Comparison of ENCODE assay signal across 24 cellular contexts in the genomic region with DNA sequence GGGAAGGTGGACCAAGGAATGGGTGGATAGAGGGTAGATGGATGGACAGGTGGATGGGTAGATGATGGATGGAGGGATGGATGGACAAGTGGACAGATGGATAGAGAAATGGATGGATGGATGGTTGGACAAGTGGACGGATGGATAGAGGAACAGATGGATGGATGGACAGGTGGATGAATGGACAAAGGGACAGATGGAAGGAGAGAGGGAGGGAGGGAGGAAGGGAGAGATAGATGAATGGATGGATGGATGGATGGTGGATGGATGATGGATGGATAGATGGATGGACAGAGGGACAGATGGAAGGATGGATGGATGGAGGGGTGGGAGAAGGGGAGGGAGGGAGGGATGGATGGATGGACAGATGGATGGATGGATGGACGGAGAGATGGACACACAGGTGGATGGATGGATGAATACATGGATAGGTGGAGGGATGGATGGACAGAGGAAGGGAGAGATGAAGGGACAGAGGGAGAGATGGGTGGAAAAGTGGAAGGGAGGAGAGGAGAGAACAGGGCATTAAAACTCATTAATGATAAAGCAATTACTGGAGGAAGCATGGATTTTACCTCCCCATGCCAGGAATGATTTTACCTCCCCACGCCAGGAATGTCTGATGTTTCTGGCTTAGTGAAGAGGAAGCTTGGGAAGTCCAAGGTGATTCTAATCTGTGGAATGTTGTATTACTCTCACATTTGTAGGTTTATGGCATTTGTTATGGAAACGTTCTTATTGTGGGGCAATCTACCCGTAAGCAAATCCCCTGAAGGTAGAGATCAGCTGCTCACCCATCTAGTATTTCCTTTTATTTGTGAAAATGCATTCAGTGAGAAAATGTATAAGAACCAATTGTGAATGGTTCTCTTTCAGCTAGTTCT.
"Had no signal": no experiment of that assay in that cellular context is flagged by ENCODE, and none has a peak within 500 bp of the region (broad histone marks: within the 10 kb centered on the region; RNA-seq: fewer than 3 reads in every experiment).

No MANE protein-coding gene starts in this region.

- H3K27ac ChIP-seq: body of pancreas, sigmoid colon, testis, uterus had no signal

- H3K9me3 ChIP-seq: body of pancreas, sigmoid colon, testis, uterus had no signal

- DNase-seq: activated CD4-positive, alpha-beta memory T cell treated with anti-CD3 and anti-CD28 coated beads for 36 hours; activated CD4-positive, alpha-beta T cell treated with anti-CD3 and anti-CD28 coated beads for 48 hours; activated effector memory CD4-positive, alpha-beta T cell treated with Interleukin-2 at 50 U/mL for 16 hours; activated naive CD4-positive, alpha-beta T cell treated with anti-CD3 and anti-CD28 coated beads for 36 hours; activated naive CD8-positive, alpha-beta T cell treated with anti-CD3 and anti-CD28 coated beads, Interleukin-2, amount 10 ng/mL, durations not matched to agents 7 days and 5 days; activated T-cell treated with anti-CD3 and anti-CD28 coated beads, Interleukin-2, amount 50 U/mL, for 72 hours; amniotic stem cell; body of pancreas; caudate nucleus; dermis blood vessel endothelial cell; effector CD8-positive, alpha-beta T cell; glutamatergic neuron; hippocampal formation; nephron progenitor cell; nucleus accumbens; sigmoid colon; stimulated activated CD4-positive, alpha-beta T cell treated with anti-CD3 and anti-CD28 coated beads, Interleukin-2, amount 100 ng/mL, for 48 hours; stimulated activated CD8-positive, alpha-beta memory T cell treated with anti-CD3 and anti-CD28 coated beads, Interleukin-4, amount 100 ng/mL, for 48 hours; stimulated activated naive B cell treated with anti-CD40 and anti-IgM and Interleukin-4, amounts not matched to agents 10 μg/mL and 1 μg/mL and 100 μg/mL, for 72 hours; T1000; testis; trophoblast cell; uterus had no signal

- H3K4me1 ChIP-seq: body of pancreas, testis, uterus had no signal

- H3K27me3 ChIP-seq: body of pancreas, testis, uterus had no signal

- H3K4me3 ChIP-seq: body of pancreas, sigmoid colon, testis, uterus had no signal

- ATAC-seq: activated T-cell treated with anti-CD3 and anti-CD28 coated beads, Interleukin-2, amount 50 U/mL, for 72 hours; body of pancreas; esophagus mucosa; stimulated activated naive B cell treated with anti-CD40 and anti-IgM and Interleukin-4, amounts not matched to agents 10 μg/mL and 1 μg/mL and 100 μg/mL, for 72 hours had no signal

- H3K36me3 ChIP-seq: sigmoid colon, uterus had no signal
